In the genomic region with DNA sequence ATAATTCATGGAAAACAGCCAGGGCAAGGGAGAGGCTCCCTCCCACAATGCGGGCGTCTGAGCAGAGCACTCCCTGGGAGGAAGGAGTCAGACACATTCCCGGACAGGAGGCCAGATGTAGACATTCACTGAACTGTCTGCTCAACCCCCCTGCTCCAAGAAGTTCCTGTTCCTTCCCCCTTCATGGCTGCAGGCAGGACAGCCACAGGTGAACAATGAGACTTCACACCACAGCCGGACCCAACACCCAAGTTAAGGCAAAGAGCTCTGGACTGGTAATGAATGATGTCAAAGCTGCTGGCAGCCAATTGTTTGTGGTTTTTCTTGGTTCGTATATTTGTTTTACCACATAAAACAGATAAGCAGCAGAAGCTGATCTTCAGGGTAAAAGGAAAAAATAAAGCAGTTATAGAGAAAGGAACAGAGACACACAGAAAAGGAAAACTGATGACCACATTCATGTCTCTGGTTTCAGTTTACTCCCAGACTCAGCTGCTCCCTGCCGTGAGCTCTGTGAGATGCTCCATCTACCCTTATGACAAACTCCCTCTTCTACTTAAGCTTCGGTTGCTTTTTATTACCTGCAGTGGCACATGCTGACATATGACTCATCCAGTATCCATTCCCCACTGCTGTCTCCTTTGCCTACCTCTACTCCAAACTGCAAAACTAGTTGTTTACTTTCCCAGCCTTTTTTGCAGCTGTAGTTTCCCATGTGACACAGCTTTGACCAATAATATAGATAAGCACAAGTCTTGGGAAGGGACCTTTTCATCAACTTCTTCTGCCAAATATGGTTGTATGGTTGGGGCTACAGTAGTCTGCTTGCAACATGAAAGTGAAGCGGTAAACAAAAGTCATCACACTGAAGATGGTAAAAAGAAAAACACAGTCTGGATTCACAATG, we compare ENCODE assay signal across 8 cellular contexts. TPM values are rescaled to one million over a fixed set of nuclear protein-coding genes. Genes with fewer than 3 reads are reported as not detected.
DNase-seq lines count a peak whose midpoint lies in the region; ATAC-seq and TF ChIP-seq lines count a peak whose summit lies in the region.

No MANE protein-coding gene starts in this region.

- no peaks in the 10 kb centered on the region for H3K4me1 Mint-ChIP-seq in activated T-helper 17 cell treated with anti-CD3 and anti-CD28 coated beads, Interleukin-2, amount 50 U/mL, for 72 hours

- no peak for TF ChIP-seq POLR2A in GM18505 (IDR thresholded peaks at IDR 0.05; ENCODE audit: borderline replicate concordance, extremely low read depth, insufficient read depth, insufficient read length)

- no peak overlapping the region for H3K27ac Mint-ChIP-seq in activated T-helper 17 cell treated with anti-CD3 and anti-CD28 coated beads, Interleukin-2, amount 50 U/mL, for 72 hours

- peak; percentile 60 for ATAC-seq in activated T-helper 17 cell treated with anti-CD3 and anti-CD28 coated beads, Interleukin-2, amount 50 U/mL, for 72 hours (replicated peaks)
- no peak for ATAC-seq in GM18505 (IDR thresholded peaks at IDR 0.05; ENCODE audit: unreplicated experiment)

- H3K27me3 Mint-ChIP-seq in activated T-helper 17 cell treated with anti-CD3 and anti-CD28 coated beads, Interleukin-2, amount 50 U/mL, for 72 hours, result peaks cover 19% of the 10 kb centered on the region

- no peak overlapping the region for H3K4me3 Mint-ChIP-seq in activated T-helper 17 cell treated with anti-CD3 and anti-CD28 coated beads, Interleukin-2, amount 50 U/mL, for 72 hours

- no peaks in the 10 kb centered on the region for H3K36me3 Mint-ChIP-seq in activated T-helper 17 cell treated with anti-CD3 and anti-CD28 coated beads, Interleukin-2, amount 50 U/mL, for 72 hours (ENCODE audit: low read depth)

- no peaks in the 10 kb centered on the region for H3K9me3 Mint-ChIP-seq in activated T-helper 17 cell treated with anti-CD3 and anti-CD28 coated beads, Interleukin-2, amount 50 U/mL, for 72 hours

- peak; percentile 19 for DNase-seq in NCI-H146 (lab: John Stamatoyannopoulos, UW)
- no peak for DNase-seq in NCI-H146 treated with DMSO at 0.1 percent for 48 hours (lab: John Stamatoyannopoulos, UW; ENCODE audit: unreplicated experiment)
- DNase-seq in HT1080 (ENCODE audit: low read depth), result peak; percentile 96
- peak; percentile 87 for DNase-seq in kidney glomerular epithelial cell (lab: John Stamatoyannopoulos, UW)
- DNase-seq in NCI-H1694 treated with DMSO at 0.1 percent for 48 hours (lab: John Stamatoyannopoulos, UW), result no peak
- DNase-seq in NCI-H1048 (lab: John Stamatoyannopoulos, UW), result no peak

RNA-seq across cellular contexts. Expression of a gene that starts 33.1 kb away (rescaled TPM):
- total RNA-seq in HT1080 (2014; rRNA removed; shearing (Covaris generic)), result 17.7 and 27.4 TPM in 2 replicates
- 6.3 and 7.9 TPM in 2 replicates for polyA plus RNA-seq in HT1080 (2015; cell fraction: cytosol; rRNA removed)
- polyA plus RNA-seq in HT1080 (2015; cell fraction: nucleus; rRNA removed), result 32.3 and 39.6 TPM in 2 replicates
- total RNA-seq in activated T-helper 17 cell treated with anti-CD3 and anti-CD28 coated beads, Interleukin-2, amount 50 U/mL, for 72 hours, result not detected

RNA-seq across cellular contexts. Expression of a gene that starts 49.9 kb away (rescaled TPM):
- not detected in 2 replicates for total RNA-seq in HT1080 (2014; rRNA removed; shearing (Covaris generic))
- polyA plus RNA-seq in HT1080 (2015; cell fraction: cytosol; rRNA removed), result not detected in 2 replicates
- not detected in 2 replicates for polyA plus RNA-seq in HT1080 (2015; cell fraction: nucleus; rRNA removed)
- total RNA-seq in activated T-helper 17 cell treated with anti-CD3 and anti-CD28 coated beads, Interleukin-2, amount 50 U/mL, for 72 hours, result not detected

Comparison
In these comparisons a context has a peak if more than half of its experiments do, and no peak if none do; other contexts are left out.
1. DNase-seq: peak in NCI-H146 (single experiment), HT1080 (single experiment) and kidney glomerular epithelial cell (single experiment); none in NCI-H146 treated with DMSO at 0.1 percent for 48 hours (single experiment), NCI-H1694 treated with DMSO at 0.1 percent for 48 hours (single experiment) and NCI-H1048 (single experiment).
2. RNA of a gene that starts 33.1 kb away (total RNA-seq): 17.7 to 27.4 TPM in HT1080; not detected in activated T-helper 17 cell treated with anti-CD3 and anti-CD28 coated beads, Interleukin-2, amount 50 U/mL, for 72 hours; every median in the first group is over 10 times any median in the second.